In genomic region chr19:32691952-32692726, GRCh38 we compare ENCODE assay signal across 8 cellular contexts. TPM values are rescaled to one million over a fixed set of nuclear protein-coding genes. Genes with fewer than 3 reads are reported as not detected.
DNase-seq lines count a peak whose midpoint lies in the region; ATAC-seq and TF ChIP-seq lines count a peak whose summit lies in the region.

No MANE protein-coding gene starts in this region.

- DNase-seq in AG08395 (ENCODE audit: low spot score) (peak; percentile 52), NCI-H446 treated with DMSO at 0.1 percent for 48 hours (lab: John Stamatoyannopoulos, UW) (peak; percentile 10), activated T-helper 1 cell treated with Interleukin-2 at 50 U/mL for 16 hours (ENCODE audit: low read depth) (peak; percentile 17), fibroblast of mammary gland (ENCODE audit: low read depth) (peak; percentile 75), testis (peak; percentile 85)

- H3K27me3 ChIP-seq in muscle layer of duodenum (ENCODE audit: low read depth, low read length) = no peaks in the 10 kb centered on the region
- no peaks in the 10 kb centered on the region for H3K27me3 ChIP-seq in testis

- H3K36me3 ChIP-seq in muscle layer of duodenum (ENCODE audit: control insufficient read depth in 1 of 2, insufficient read depth in 2 of 2, low read length in 2 of 2) = no peaks in the 10 kb centered on the region
- no peaks in the 10 kb centered on the region for H3K36me3 ChIP-seq in testis (ENCODE audit: low read depth, missing control alignments)

- H3K9me3 ChIP-seq in muscle layer of duodenum (ENCODE audit: control insufficient read depth in 1 of 2, low read length in 2 of 2) (no peaks in the 10 kb centered on the region), testis (no peaks in the 10 kb centered on the region)

- H3K27ac ChIP-seq in muscle layer of duodenum (ENCODE audit: low read length) (peak overlapping the region; percentile 27), testis (peak overlapping the region; percentile 68 to 75)

- no peak for TF ChIP-seq CTCF in fibroblast of mammary gland (conservative IDR thresholded peaks at IDR 0.05; ENCODE audit: control insufficient read depth, insufficient read depth, low read depth, low read length)
- TF ChIP-seq CTCF in testis (IDR thresholded peaks at IDR 0.05) = no peak

- H3K4me1 ChIP-seq in muscle layer of duodenum (ENCODE audit: control insufficient read depth in 1 of 2, insufficient read depth in 2 of 2, low read length in 2 of 2) (peaks cover 8 to 37% of the 10 kb centered on the region in 2 donors), testis (peaks cover 18% of the 10 kb centered on the region)

- 2 to 6% methylated on average over 25 to 72 of the region's 93 CpGs for WGBS in testis, 2 donors

- H3K4me3 ChIP-seq in fibroblast of mammary gland (ENCODE audit: control insufficient read depth, low read depth, low read length) = peak overlapping the region; percentile 73
- H3K4me3 ChIP-seq in muscle layer of duodenum (ENCODE audit: low read depth in 1 of 2, low read length in 2 of 2) = peak overlapping the region; percentile 73 to 87
- peak overlapping the region; percentile 74 to 77 for H3K4me3 ChIP-seq in testis

- intact Hi-C loops in testis (cut with DNase I; ENCODE audit: low total_unique reads) = no loop called here

- TF ChIP-seq POLR2A in testis (IDR thresholded peaks at IDR 0.05) = no peak

- ATAC-seq in GM18511 (IDR thresholded peaks at IDR 0.05; ENCODE audit: unreplicated experiment) = peak; percentile 77
- ATAC-seq in HG02938 (IDR thresholded peaks at IDR 0.05; ENCODE audit: unreplicated experiment) = peak; percentile 60

RNA-seq across cellular contexts. Expression of gene NUDT19, which starts 0.5 kb away (rescaled TPM):
- total RNA-seq in testis = 10 to 100 TPM; 11.3 to 15.5 TPM
- 6.7 TPM for polyA plus RNA-seq in testis (ENCODE audit: insufficient read depth, low read depth, low replicate concordance)

RNA-seq across cellular contexts. Expression of gene RGS9BP, which starts 16.5 kb away (rescaled TPM):
- 1 to 10 TPM in 1 of 2 donors, under 1 TPM in 1; 0.94 to 2.4 TPM for total RNA-seq in testis
- polyA plus RNA-seq in testis (ENCODE audit: insufficient read depth, low read depth, low replicate concordance) = 0.58 TPM

RNA-seq across cellular contexts. Expression of gene ANKRD27, which starts 17.2 kb away (rescaled TPM):
- 10 to 100 TPM; 45.8 to 54.4 TPM for total RNA-seq in testis
- 34.6 TPM for polyA plus RNA-seq in testis (ENCODE audit: insufficient read depth, low read depth, low replicate concordance)

RNA-seq across cellular contexts. Expression of gene TDRD12, which starts 27.4 kb away (rescaled TPM):
- total RNA-seq in testis = 10 to 100 TPM; 24.3 to 30.6 TPM
- polyA plus RNA-seq in testis (ENCODE audit: insufficient read depth, low read depth, low replicate concordance) = 33.4 TPM

Comparison
In these comparisons a context has a peak if more than half of its experiments do, and no peak if none do; other contexts are left out.
1. Peak in every context shown above with its lines: DNase-seq, ATAC-seq, H3K4me3 ChIP-seq and H3K27ac ChIP-seq.
2. DNase-seq: peak in every context shown above with its lines; median percentile 85 in testis; 75 in fibroblast of mammary gland; 52 in AG08395; 17 in activated T-helper 1 cell treated with Interleukin-2 at 50 U/mL for 16 hours; 10 in NCI-H446 treated with DMSO at 0.1 percent for 48 hours.